ENCODE assay signal across 1 cellular context in the genomic region with DNA sequence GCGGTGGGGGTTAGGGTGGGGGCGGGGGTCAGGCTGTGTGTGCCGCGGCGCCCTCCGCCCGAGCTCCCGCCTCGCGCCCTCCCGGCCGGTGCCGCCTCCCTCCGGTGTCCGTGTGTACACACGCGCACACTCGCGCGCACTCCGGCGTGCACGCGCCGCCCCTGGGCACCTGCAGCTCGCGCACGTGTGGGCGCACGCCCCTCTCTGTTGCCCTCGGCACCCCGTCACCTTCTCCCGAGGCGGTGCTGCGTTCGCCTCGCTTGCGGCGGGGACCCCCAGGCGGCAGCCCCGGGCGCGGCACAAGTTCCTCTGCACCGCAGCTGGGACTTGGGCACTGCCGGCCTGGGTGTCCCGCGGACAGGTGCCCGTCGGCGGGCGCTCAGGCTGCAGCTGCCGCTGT.
TF ChIP-seq lines count a peak whose summit lies in the region.

No MANE protein-coding gene starts in this region.

TF ChIP-seq in IMR-90, 13 proteins besides CTCF, POLR2A, EP300 and RAD21:
- no peak for TF ChIP-seq CEBPB (IDR thresholded peaks at IDR 0.05; ENCODE audit: low read depth, low read length)
- TF ChIP-seq RCOR1 (IDR thresholded peaks at IDR 0.05; ENCODE audit: insufficient replicate concordance, low read length) = no peak
- TF ChIP-seq, protein P1, sequence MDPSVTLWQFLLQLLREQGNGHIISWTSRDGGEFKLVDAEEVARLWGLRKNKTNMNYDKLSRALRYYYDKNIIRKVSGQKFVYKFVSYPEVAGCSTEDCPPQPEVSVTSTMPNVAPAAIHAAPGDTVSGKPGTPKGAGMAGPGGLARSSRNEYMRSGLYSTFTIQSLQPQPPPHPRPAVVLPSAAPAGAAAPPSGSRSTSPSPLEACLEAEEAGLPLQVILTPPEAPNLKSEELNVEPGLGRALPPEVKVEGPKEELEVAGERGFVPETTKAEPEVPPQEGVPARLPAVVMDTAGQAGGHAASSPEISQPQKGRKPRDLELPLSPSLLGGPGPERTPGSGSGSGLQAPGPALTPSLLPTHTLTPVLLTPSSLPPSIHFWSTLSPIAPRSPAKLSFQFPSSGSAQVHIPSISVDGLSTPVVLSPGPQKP (IDR thresholded peaks at IDR 0.05; ENCODE audit: borderline replicate concordance, low read depth, low read length) = no peak
- TF ChIP-seq NFE2L2 (IDR thresholded peaks at IDR 0.05; ENCODE audit: low read depth, low read length) = no peak
- TF ChIP-seq RFX5 (IDR thresholded peaks at IDR 0.05; ENCODE audit: low read depth, low read length) = no peak
- TF ChIP-seq USF2 (IDR thresholded peaks at IDR 0.05; ENCODE audit: low read depth, low read length) = no peak
- no peak for TF ChIP-seq BHLHE40 (IDR thresholded peaks at IDR 0.05; ENCODE audit: low read depth, low read length)
- TF ChIP-seq FOS (IDR thresholded peaks at IDR 0.05; ENCODE audit: low read depth, low read length) = no peak
- no peak for TF ChIP-seq MAZ (IDR thresholded peaks at IDR 0.05; ENCODE audit: borderline replicate concordance, low read depth, low read length)
- no peak for TF ChIP-seq MXI1 (IDR thresholded peaks at IDR 0.05; ENCODE audit: borderline replicate concordance, low read depth, low read length)
- no peak for TF ChIP-seq SMC3 (IDR thresholded peaks at IDR 0.05; ENCODE audit: low read depth, low read length)
- no peak for TF ChIP-seq CHD1 (IDR thresholded peaks at IDR 0.05; ENCODE audit: low read depth, low read length)
- no peak for TF ChIP-seq MAFK (IDR thresholded peaks at IDR 0.05; ENCODE audit: low read depth, low read length)
